ENCODE assay signal across 8 cellular contexts in the genomic region with DNA sequence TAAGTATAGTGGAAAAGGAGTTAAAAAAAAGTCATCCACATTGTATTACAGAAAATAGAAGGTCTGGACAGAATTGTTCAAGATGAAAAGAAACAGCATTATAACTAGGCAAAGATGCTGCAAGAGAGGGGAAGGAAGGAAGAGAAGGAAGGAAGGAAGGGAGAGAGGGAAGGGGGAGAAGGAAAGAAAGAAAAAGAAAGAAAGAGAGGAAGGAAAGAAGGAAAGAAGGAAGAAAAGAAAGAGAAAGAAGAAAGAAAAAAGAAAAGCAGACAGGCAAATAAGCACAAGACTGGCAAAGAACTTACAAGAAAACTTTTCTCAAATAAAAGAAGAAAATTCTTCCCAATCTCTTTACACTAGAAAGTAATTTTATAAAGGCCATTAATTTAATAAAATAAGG. TPM values are rescaled to one million over a fixed set of nuclear protein-coding genes. Genes with fewer than 3 reads are reported as not detected.
"Had no signal": no experiment of that assay in that cellular context is flagged by ENCODE, and none has a peak within 500 bp of the region (broad histone marks: within the 10 kb centered on the region; RNA-seq: fewer than 3 reads in every experiment).

No MANE protein-coding gene starts in this region.

- ATAC-seq: GM12878 had no signal

- FAIRE-seq: G401.6, GM12878, GM12891, GM12892, GM18507 had no signal

- H3K4me3 ChIP-seq: GM12878 had no signal

- DNase-seq: GDM1, GF-D8 had no signal

RNA-seq across cellular contexts. Expression of gene FLT1, which starts 15.1 kb away (rescaled TPM):
- total RNA-seq: G401 had no signal
